Comparison of ENCODE assay signal across 9 cellular contexts in the genomic region with DNA sequence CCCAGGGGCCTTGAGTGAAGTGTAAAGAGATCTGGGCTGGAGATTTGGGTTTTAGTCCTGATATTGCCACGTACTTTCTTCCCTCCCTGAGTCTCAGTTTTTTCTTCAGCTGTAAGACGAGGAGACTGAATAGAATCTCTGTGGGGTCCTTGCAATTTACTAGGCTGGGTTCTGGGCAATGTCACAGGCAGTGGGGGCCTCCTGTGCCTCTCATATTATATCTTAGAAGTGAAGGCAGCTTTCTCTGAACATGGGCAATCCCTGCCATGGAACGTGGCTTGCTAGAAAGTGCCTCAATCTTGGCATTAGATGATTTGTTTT.
DNase-seq lines count a peak whose midpoint lies in the region; ATAC-seq, FAIRE-seq and TF ChIP-seq lines count a peak whose summit lies in the region.
"Had no signal": no experiment of that assay in that cellular context is flagged by ENCODE, and none has a peak within 500 bp of the region (broad histone marks: within the 10 kb centered on the region; RNA-seq: fewer than 3 reads in every experiment).

No MANE protein-coding gene starts in this region.

- DNase-seq in RWPE1 (ENCODE audit: low spot score), result no peak
- no peak for DNase-seq in fibroblast of the aortic adventitia (ENCODE audit: low read depth)
- DNase-seq in smooth muscle cell (lab: John Stamatoyannopoulos, UW; ENCODE audit: unreplicated experiment), result no peak
- no peak for DNase-seq in activated CD4-positive, CD25-positive, alpha-beta regulatory T cell treated with anti-CD3 and anti-CD28 coated beads, Interleukin-2, amount 50 U/mL, for 72 hours
- DNase-seq in dermis blood vessel endothelial cell, result no peak
- no peak for DNase-seq in AG08395 (ENCODE audit: low spot score)
- no peak for DNase-seq in H54 (ENCODE audit: insufficient read length, low spot score)

- H3K9me3 ChIP-seq in smooth muscle cell (replicated peaks; ENCODE audit: low read depth), result no peaks in the 10 kb centered on the region

- H3K4me3 ChIP-seq in fibroblast of the aortic adventitia (ENCODE audit: low read depth, low read length) (peak overlapping the region; percentile 65), smooth muscle cell (peak overlapping the region; percentile 15)

- FAIRE-seq in H54 (lab: Jason Lieb, UNC), result no peak

- POLR2A ChIA-PET in RWPE1 (lab: Yijun Ruan, JAX; ENCODE audit: low non-redundant PET), result no interaction called here

- no peaks in the 10 kb centered on the region for H3K79me2 ChIP-seq in smooth muscle cell (ENCODE audit: low read depth)

- peaks cover 7% of the 10 kb centered on the region for H3K4me1 ChIP-seq in smooth muscle cell (ENCODE audit: low read depth)

- H3K27ac ChIP-seq in RWPE1 (peak overlapping the region; percentile 60), smooth muscle cell (ENCODE audit: low read depth) (peak overlapping the region; percentile 51)

- 14% methylated on average over 3 of the region's 3 CpGs for WGBS in smooth muscle cell (ENCODE audit: low lambda C conversion rate)

- H3K4me2 ChIP-seq in smooth muscle cell, result peak overlapping the region; percentile 63

- no peak for TF ChIP-seq POLR2A in H54 (IDR thresholded peaks at IDR 0.05; ENCODE audit: low read depth, low read length)

- CTCF ChIA-PET in RWPE1 (lab: Yijun Ruan, JAX), result interaction anchor here (0.7 kb wide), 2 partner anchors 12 to 1284 kb away, joined by 3 read pairs; no protein-coding TSS in a partner anchor

- TF ChIP-seq CTCF in RWPE1 (conservative IDR thresholded peaks at IDR 0.05; ENCODE audit: low read depth), result no peak
- TF ChIP-seq CTCF in fibroblast of the aortic adventitia (IDR thresholded peaks at IDR 0.05; ENCODE audit: insufficient read depth, low read length), result no peak
- TF ChIP-seq CTCF in smooth muscle cell (IDR thresholded peaks at IDR 0.05; ENCODE audit: borderline replicate concordance, insufficient read depth, poor library complexity, severe bottlenecking), result no peak

- H3K36me3 ChIP-seq in smooth muscle cell (ENCODE audit: low read depth), result no peaks in the 10 kb centered on the region

- ATAC-seq in GM18909 (IDR thresholded peaks at IDR 0.05; ENCODE audit: poor library complexity, unreplicated experiment), result peak; percentile 10
- ATAC-seq: activated naive CD4-positive, alpha-beta T cell treated with anti-CD3 and anti-CD28 coated beads, Interleukin-2, amount 50 U/mL, for 72 hours had no signal

- no peaks in the 10 kb centered on the region for H4K20me1 ChIP-seq in smooth muscle cell (ENCODE audit: low read depth)

- no peak overlapping the region for H3K9ac ChIP-seq in smooth muscle cell (ENCODE audit: low read depth)

- peak overlapping the region; percentile 8 for H2AFZ ChIP-seq in smooth muscle cell (ENCODE audit: low read depth)

- peaks cover 19% of the 10 kb centered on the region for H3F3A ChIP-seq in smooth muscle cell (ENCODE audit: low read depth)

- no peaks in the 10 kb centered on the region for H3K27me3 ChIP-seq in smooth muscle cell (ENCODE audit: low read depth)
